1 cellular context compared by ENCODE assay signal in genomic region chr10:124589491-124590006, GRCh38.
A peak's percentile ranks its signal among the peaks of the same experiment; 100 is the strongest.
TF ChIP-seq lines count a peak whose summit lies in the region.

No MANE protein-coding gene starts in this region.

TF ChIP-seq in HepG2, 621 proteins besides CTCF, POLR2A, EP300 and RAD21 (continued from another document):
- TF ChIP-seq HNF1A (IDR thresholded peaks at IDR 0.05; ENCODE audit: low read depth) = no peak
- no peak for TF ChIP-seq HNF1A (CRISPR knock-in tag; IDR thresholded peaks at IDR 0.05; ENCODE audit: borderline replicate concordance)
- TF ChIP-seq THAP8 (CRISPR knock-in tag; IDR thresholded peaks at IDR 0.05; ENCODE audit: borderline replicate concordance) = no peak
- TF ChIP-seq ZNF10 (CRISPR knock-in tag; IDR thresholded peaks at IDR 0.05; ENCODE audit: borderline replicate concordance, low read depth) = no peak
- TF ChIP-seq E2F2 (CRISPR knock-in tag; IDR thresholded peaks at IDR 0.05; ENCODE audit: borderline replicate concordance) = no peak
- no peak for TF ChIP-seq ZNF362 (CRISPR knock-in tag; IDR thresholded peaks at IDR 0.05; ENCODE audit: borderline replicate concordance)
- TF ChIP-seq MED1 (CRISPR knock-in tag; IDR thresholded peaks at IDR 0.05) = no peak
- no peak; the same call in 1 of the 2 replicates for TF ChIP-seq HNF4A (CRISPR knock-in tag; IDR thresholded peaks at IDR 0.05)
- TF ChIP-seq ZNF18 (CRISPR knock-in tag; IDR thresholded peaks at IDR 0.05; ENCODE audit: insufficient replicate concordance) = no peak
- no peak for TF ChIP-seq ETV6 (CRISPR knock-in tag; conservative IDR thresholded peaks at IDR 0.05)
- no peak for TF ChIP-seq ZNF691 (CRISPR knock-in tag; IDR thresholded peaks at IDR 0.05; ENCODE audit: borderline replicate concordance, low read depth)
- TF ChIP-seq ELF3 (CRISPR knock-in tag; IDR thresholded peaks at IDR 0.05) = peak; percentile 36; the same call in 1 of the 2 replicates
- no peak for TF ChIP-seq TCF7 (IDR thresholded peaks at IDR 0.05; ENCODE audit: low read depth)
- no peak for TF ChIP-seq ELF4 (CRISPR knock-in tag; IDR thresholded peaks at IDR 0.05; ENCODE audit: borderline replicate concordance)
- TF ChIP-seq SNAPC4 (CRISPR knock-in tag; IDR thresholded peaks at IDR 0.05) = no peak
- TF ChIP-seq NFRKB (IDR thresholded peaks at IDR 0.05) = no peak
- no peak for TF ChIP-seq FOXA1 (IDR thresholded peaks at IDR 0.05)
- TF ChIP-seq FOXA1 (CRISPR knock-in tag; IDR thresholded peaks at IDR 0.05) = 0 out of 2 replicates have a peak, but pooled peaks have one; percentile 45
- TF ChIP-seq ZNF205 (CRISPR knock-in tag; IDR thresholded peaks at IDR 0.05) = no peak
- TF ChIP-seq ZFP82 (CRISPR knock-in tag; IDR thresholded peaks at IDR 0.05; ENCODE audit: borderline replicate concordance) = no peak
- TF ChIP-seq PCBP2 (optimal IDR thresholded peaks at IDR 0.05; ENCODE audit: low read depth, low read length, poor library complexity, severe bottlenecking) = no peak
- no peak for TF ChIP-seq ZNF557 (CRISPR knock-in tag; IDR thresholded peaks at IDR 0.05)
- TF ChIP-seq TFE3 (CRISPR knock-in tag; IDR thresholded peaks at IDR 0.05) = no peak
- no peak for TF ChIP-seq ZNF878 (CRISPR knock-in tag; IDR thresholded peaks at IDR 0.05)
- peak; percentile 58 for TF ChIP-seq ZNF687 (CRISPR knock-in tag; IDR thresholded peaks at IDR 0.05)
- no peak for TF ChIP-seq NR2F2 (IDR thresholded peaks at IDR 0.05; ENCODE audit: borderline replicate concordance, low read depth)
- TF ChIP-seq GABPB1 (CRISPR knock-in tag; IDR thresholded peaks at IDR 0.05) = no peak; the same call in 1 of the 2 replicates
- no peak for TF ChIP-seq ZNF282 (IDR thresholded peaks at IDR 0.05; ENCODE audit: partially characterized antibody)
- no peak for TF ChIP-seq ZNF496 (CRISPR knock-in tag; IDR thresholded peaks at IDR 0.05; ENCODE audit: insufficient replicate concordance)
- TF ChIP-seq ZNF775 (CRISPR knock-in tag; IDR thresholded peaks at IDR 0.05; ENCODE audit: borderline replicate concordance) = no peak
- no peak for TF ChIP-seq ZBTB44 (CRISPR knock-in tag; IDR thresholded peaks at IDR 0.05)
- no peak for TF ChIP-seq ZNF556 (CRISPR knock-in tag; IDR thresholded peaks at IDR 0.05; ENCODE audit: borderline replicate concordance)
- TF ChIP-seq KDM1A (CRISPR knock-in tag; IDR thresholded peaks at IDR 0.05) = no peak
